In the genomic region with DNA sequence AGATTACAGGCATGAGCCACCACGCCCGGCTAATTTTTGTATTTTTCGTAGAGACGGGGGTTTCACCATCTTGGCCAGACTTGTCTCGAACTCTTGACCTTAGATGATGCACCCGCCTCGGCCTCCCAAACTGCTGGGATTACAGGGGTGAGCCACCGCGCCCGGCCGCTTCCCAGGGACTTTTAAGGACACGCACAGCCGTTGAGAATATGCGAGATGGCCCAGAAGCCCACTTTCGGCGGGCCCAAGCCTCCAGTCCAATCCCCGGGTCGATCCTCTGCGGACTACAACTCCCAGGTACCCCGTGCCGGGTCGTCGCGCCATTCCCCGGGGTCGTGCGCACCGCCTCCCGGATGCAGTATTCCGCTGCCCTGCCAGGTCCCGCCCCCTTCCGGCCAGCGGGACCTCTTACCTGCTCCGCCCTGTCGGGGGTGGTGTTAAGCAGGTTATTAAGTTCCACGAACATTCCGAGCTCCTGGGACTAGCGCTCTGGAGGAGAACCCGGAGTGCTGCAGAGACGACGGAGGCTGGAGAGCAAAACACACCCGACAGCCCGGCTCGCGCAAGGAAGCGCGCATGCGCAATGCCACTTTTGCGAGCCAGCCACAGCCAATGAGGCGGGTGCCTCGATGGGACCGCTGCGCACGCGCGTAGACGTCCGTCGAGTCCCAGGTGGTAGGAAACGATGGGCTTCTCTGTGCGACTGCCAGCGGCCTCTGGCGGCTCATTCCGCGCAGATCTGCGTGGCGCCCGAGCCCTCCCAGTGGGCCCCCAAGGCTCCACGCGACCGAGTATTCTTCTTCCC, we compare ENCODE assay signal across 2 cellular contexts.
TF ChIP-seq lines count a peak whose summit lies in the region.

A gene with protein sequence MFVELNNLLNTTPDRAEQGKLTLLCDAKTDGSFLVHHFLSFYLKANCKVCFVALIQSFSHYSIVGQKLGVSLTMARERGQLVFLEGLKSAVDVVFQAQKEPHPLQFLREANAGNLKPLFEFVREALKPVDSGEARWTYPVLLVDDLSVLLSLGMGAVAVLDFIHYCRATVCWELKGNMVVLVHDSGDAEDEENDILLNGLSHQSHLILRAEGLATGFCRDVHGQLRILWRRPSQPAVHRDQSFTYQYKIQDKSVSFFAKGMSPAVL (minus strand): TSS at position 588 of the 805 bp plus-strand sequence. CDS start 122 bp downstream, at position 466.

TF ChIP-seq in IMR-90, 13 proteins besides CTCF, POLR2A, EP300 and RAD21:
- TF ChIP-seq MXI1 (IDR thresholded peaks at IDR 0.05; ENCODE audit: borderline replicate concordance, low read depth, low read length) (peak; percentile 35; the same call in 1 of the 2 replicates), SMC3 (IDR thresholded peaks at IDR 0.05; ENCODE audit: low read depth, low read length) (peak; percentile 36; the same call in 1 of the 2 replicates), BHLHE40 (IDR thresholded peaks at IDR 0.05; ENCODE audit: low read depth, low read length) (no peak; the same call in 1 of the 2 replicates), MAZ (IDR thresholded peaks at IDR 0.05; ENCODE audit: borderline replicate concordance, low read depth, low read length) (peak; percentile 77; the same call in 1 of the 2 replicates)
- TF ChIP-seq, protein P1, sequence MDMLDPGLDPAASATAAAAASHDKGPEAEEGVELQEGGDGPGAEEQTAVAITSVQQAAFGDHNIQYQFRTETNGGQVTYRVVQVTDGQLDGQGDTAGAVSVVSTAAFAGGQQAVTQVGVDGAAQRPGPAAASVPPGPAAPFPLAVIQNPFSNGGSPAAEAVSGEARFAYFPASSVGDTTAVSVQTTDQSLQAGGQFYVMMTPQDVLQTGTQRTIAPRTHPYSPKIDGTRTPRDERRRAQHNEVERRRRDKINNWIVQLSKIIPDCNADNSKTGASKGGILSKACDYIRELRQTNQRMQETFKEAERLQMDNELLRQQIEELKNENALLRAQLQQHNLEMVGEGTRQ (IDR thresholded peaks at IDR 0.05; ENCODE audit: low read depth, low read length) = peak; percentile 33; the same call in 1 of the 2 replicates

TF ChIP-seq in endothelial cell of umbilical vein, 7 proteins besides CTCF, POLR2A, EP300 and RAD21:
- TF ChIP-seq MYC (IDR thresholded peaks at IDR 0.05; ENCODE audit: low read depth, low read length) = no peak
- peak; percentile 94 for TF ChIP-seq POLR2AphosphoS5 (IDR thresholded peaks at IDR 0.05; ENCODE audit: insufficient read depth, low read depth, low read length)
- TF ChIP-seq JUN (IDR thresholded peaks at IDR 0.05; ENCODE audit: borderline replicate concordance, insufficient read depth, insufficient read length, low read depth) = no peak
- no peak for TF ChIP-seq EZH2 (IDR thresholded peaks at IDR 0.05; ENCODE audit: borderline replicate concordance, low read depth, low read length, severe bottlenecking)
- TF ChIP-seq, protein P2, sequence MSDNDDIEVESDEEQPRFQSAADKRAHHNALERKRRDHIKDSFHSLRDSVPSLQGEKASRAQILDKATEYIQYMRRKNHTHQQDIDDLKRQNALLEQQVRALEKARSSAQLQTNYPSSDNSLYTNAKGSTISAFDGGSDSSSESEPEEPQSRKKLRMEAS (IDR thresholded peaks at IDR 0.05; ENCODE audit: insufficient read depth, insufficient read length) = peak; percentile 50
